ENCODE assay signal across 2 cellular contexts in the genomic region with DNA sequence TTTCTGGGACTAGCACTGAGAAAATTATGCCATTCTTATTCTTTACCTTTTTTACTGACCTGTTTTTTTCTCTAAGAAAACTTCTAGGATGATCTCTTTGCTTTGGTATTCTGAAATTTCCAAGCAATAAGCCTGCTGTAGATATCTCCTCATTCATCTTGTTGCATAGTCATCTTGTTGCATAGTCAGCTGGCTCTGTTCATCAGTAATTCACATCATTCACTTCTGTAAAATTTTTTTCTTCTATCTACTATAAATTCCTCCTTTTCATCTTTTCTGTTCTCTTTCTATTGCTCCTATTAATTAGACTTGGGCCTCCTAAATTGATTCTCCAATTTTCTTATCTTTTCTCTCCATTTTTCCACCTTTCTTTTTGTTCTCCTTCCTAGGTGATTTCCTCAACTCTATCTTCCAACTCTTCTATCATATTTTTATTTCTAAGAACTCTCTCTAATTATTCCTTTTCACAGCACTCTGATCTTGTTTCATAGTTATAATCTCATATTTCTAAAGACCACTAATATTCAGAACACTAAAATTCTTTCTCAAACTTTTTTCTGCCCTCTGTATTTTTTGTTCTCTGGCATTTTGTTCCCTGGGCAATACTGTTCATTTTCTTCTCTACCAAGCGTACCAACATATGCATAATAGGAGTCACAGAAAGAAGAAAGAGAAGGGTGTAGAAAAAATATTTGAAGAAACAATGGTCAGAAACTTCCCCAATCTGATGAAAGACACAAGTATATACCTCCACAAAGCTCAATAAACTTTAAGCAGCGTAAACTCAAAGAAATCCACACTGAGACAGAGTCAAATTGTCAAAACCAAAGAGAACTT.
TF ChIP-seq lines count a peak whose summit lies in the region.

No MANE protein-coding gene starts in this region.

TF ChIP-seq in HepG2, 621 proteins besides CTCF, POLR2A, EP300 and RAD21:
- TF ChIP-seq MTA1 (CRISPR knock-in tag; IDR thresholded peaks at IDR 0.05; ENCODE audit: borderline replicate concordance) (no peak), EEA1 (CRISPR knock-in tag; IDR thresholded peaks at IDR 0.05; ENCODE audit: borderline replicate concordance) (no peak), ZNF326 (CRISPR knock-in tag; IDR thresholded peaks at IDR 0.05; ENCODE audit: borderline replicate concordance) (no peak), THYN1 (CRISPR knock-in tag; IDR thresholded peaks at IDR 0.05; ENCODE audit: borderline replicate concordance, low read depth) (no peak), ZNF460 (CRISPR knock-in tag; IDR thresholded peaks at IDR 0.05; ENCODE audit: borderline replicate concordance) (no peak), ZNF207 (IDR thresholded peaks at IDR 0.05; ENCODE audit: borderline replicate concordance) (no peak), SRF (IDR thresholded peaks at IDR 0.05; ENCODE audit: low read depth, low read length) (no peak), ZNF564 (CRISPR knock-in tag; IDR thresholded peaks at IDR 0.05) (no peak), CENPT (CRISPR knock-in tag; IDR thresholded peaks at IDR 0.05; ENCODE audit: low read depth) (no peak)
- TF ChIP-seq, protein P1, sequence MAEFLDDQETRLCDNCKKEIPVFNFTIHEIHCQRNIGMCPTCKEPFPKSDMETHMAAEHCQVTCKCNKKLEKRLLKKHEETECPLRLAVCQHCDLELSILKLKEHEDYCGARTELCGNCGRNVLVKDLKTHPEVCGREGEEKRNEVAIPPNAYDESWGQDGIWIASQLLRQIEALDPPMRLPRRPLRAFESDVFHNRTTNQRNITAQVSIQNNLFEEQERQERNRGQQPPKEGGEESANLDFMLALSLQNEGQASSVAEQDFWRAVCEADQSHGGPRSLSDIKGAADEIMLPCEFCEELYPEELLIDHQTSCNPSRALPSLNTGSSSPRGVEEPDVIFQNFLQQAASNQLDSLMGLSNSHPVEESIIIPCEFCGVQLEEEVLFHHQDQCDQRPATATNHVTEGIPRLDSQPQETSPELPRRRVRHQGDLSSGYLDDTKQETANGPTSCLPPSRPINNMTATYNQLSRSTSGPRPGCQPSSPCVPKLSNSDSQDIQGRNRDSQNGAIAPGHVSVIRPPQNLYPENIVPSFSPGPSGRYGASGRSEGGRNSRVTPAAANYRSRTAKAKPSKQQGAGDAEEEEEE (CRISPR knock-in tag; IDR thresholded peaks at IDR 0.05; ENCODE audit: borderline replicate concordance): no peak
- TF ChIP-seq, protein P2, sequence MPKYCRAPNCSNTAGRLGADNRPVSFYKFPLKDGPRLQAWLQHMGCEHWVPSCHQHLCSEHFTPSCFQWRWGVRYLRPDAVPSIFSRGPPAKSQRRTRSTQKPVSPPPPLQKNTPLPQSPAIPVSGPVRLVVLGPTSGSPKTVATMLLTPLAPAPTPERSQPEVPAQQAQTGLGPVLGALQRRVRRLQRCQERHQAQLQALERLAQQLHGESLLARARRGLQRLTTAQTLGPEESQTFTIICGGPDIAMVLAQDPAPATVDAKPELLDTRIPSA (CRISPR knock-in tag; IDR thresholded peaks at IDR 0.05; ENCODE audit: borderline replicate concordance): no peak
- TF ChIP-seq, protein P3, sequence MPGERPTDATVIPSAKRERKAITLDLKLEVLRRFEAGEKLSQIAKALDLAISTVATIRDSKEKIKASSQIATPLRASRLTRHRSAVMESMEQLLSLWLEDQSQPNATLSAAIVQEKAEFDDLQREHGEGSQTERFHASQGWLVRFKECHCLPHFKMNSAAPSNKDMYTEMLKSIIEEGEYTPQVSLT (CRISPR knock-in tag; IDR thresholded peaks at IDR 0.05; ENCODE audit: borderline replicate concordance, low read depth): no peak
- TF ChIP-seq, protein P4, sequence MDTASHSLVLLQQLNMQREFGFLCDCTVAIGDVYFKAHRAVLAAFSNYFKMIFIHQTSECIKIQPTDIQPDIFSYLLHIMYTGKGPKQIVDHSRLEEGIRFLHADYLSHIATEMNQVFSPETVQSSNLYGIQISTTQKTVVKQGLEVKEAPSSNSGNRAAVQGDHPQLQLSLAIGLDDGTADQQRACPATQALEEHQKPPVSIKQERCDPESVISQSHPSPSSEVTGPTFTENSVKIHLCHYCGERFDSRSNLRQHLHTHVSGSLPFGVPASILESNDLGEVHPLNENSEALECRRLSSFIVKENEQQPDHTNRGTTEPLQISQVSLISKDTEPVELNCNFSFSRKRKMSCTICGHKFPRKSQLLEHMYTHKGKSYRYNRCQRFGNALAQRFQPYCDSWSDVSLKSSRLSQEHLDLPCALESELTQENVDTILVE (CRISPR knock-in tag; IDR thresholded peaks at IDR 0.05): no peak

TF ChIP-seq in SK-N-SH, 30 proteins besides CTCF, POLR2A, EP300 and RAD21:
- TF ChIP-seq MXI1 (IDR thresholded peaks at IDR 0.05; ENCODE audit: low read depth, low read length): no peak
- no peak for TF ChIP-seq TCF12 (IDR thresholded peaks at IDR 0.05)
- no peak for TF ChIP-seq POLR2AphosphoS5 (IDR thresholded peaks at IDR 0.05; ENCODE audit: low read depth, low read length)
- TF ChIP-seq GABPA (IDR thresholded peaks at IDR 0.05; ENCODE audit: low read depth): no peak
- TF ChIP-seq, protein P5, sequence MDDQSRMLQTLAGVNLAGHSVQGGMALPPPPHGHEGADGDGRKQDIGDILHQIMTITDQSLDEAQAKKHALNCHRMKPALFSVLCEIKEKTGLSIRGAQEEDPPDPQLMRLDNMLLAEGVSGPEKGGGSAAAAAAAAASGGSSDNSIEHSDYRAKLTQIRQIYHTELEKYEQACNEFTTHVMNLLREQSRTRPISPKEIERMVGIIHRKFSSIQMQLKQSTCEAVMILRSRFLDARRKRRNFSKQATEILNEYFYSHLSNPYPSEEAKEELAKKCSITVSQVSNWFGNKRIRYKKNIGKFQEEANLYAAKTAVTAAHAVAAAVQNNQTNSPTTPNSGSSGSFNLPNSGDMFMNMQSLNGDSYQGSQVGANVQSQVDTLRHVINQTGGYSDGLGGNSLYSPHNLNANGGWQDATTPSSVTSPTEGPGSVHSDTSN (IDR thresholded peaks at IDR 0.05): 0 out of 2 replicates have a peak, but pooled peaks have one; percentile 10
